Comparison of ENCODE assay signal across 8 cellular contexts in the genomic region with DNA sequence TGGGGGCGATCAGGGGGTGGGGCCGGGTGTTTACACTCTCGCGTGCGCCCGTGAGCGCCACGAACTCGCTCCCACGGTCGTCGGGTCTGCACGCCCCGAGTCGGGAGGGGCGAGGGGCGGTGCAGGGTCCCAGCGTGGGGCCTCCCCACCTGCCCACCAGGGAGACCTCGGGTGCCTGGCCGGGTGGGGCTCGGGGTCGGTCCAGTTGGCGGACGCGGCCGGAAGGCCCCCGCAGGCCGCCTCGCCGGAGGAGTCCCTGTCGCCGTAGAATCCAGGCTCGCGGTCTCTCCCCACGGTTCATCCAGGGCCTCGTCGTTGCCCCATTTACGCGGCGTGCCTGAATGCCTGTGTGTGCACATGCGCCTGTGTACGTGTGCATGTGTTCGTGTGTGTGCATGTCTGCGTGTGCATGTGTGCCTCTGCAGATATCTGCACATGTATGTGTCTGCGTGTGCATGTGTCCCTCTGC. TPM values are rescaled to one million over a fixed set of nuclear protein-coding genes. Genes with fewer than 3 reads are reported as not detected.
A peak's percentile ranks its signal among the peaks of the same experiment; 100 is the strongest.
DNase-seq lines count a peak whose midpoint lies in the region.

No MANE protein-coding gene starts in this region.

- peak overlapping the region; percentile 71 for H3K4me2 ChIP-seq in neuronal stem cell (ENCODE audit: insufficient read depth, low read length, poor library complexity, severe bottlenecking)

- H2AK5ac ChIP-seq in neuronal stem cell (ENCODE audit: low read depth, low read length), result peak overlapping the region; percentile 89

- no peak overlapping the region for H4K8ac ChIP-seq in neuronal stem cell (ENCODE audit: low read depth, low read length)

- no peak overlapping the region for H2BK15ac ChIP-seq in neuronal stem cell (ENCODE audit: low read length)

- H3K4me3 ChIP-seq in Jurkat, Clone E6-1 (ENCODE audit: low read length), result peak overlapping the region; percentile 49
- H3K4me3 ChIP-seq in ectodermal cell (ENCODE audit: insufficient read depth, low read depth, low read length), result peak overlapping the region; percentile 56
- peak overlapping the region; percentile 72 to 92 for H3K4me3 ChIP-seq in neuronal stem cell (ENCODE audit: low read length in 2 of 2)

- no peak overlapping the region for H2BK5ac ChIP-seq in neuronal stem cell (ENCODE audit: low read length)

- H4K91ac ChIP-seq in neuronal stem cell (ENCODE audit: low read depth, low read length, poor library complexity), result no peak overlapping the region

- H3K4ac ChIP-seq in neuronal stem cell (ENCODE audit: low read length), result no peak overlapping the region

- peak overlapping the region; percentile 90 for H3K23ac ChIP-seq in neuronal stem cell (ENCODE audit: low read depth, low read length, poor library complexity)

- peak overlapping the region; percentile 74 for H3K18ac ChIP-seq in neuronal stem cell (ENCODE audit: low read length)

- H3K27ac ChIP-seq in ectodermal cell (ENCODE audit: insufficient read depth, low read depth, low read length, poor library complexity, severe bottlenecking) (no peak overlapping the region), neuronal stem cell (replicated peaks; ENCODE audit: low read length) (no peak overlapping the region)

- no peaks in the 10 kb centered on the region for H3K36me3 ChIP-seq in ectodermal cell (ENCODE audit: control insufficient read depth, insufficient read depth, low read length)
- H3K36me3 ChIP-seq in neuronal stem cell (replicated peaks in 1 of 2; ENCODE audit: control insufficient read depth in 2 of 2, insufficient read depth in 2 of 2, low read length in 2 of 2), result no peaks in the 10 kb centered on the region

- H2BK12ac ChIP-seq in neuronal stem cell (ENCODE audit: low read length), result peak overlapping the region; percentile 88

- peak; percentile 68 for DNase-seq in NCI-H2196 (lab: John Stamatoyannopoulos, UW; ENCODE audit: unreplicated experiment)
- no peak for DNase-seq in NCI-H2196 treated with DMSO at 0.1 percent for 48 hours (lab: John Stamatoyannopoulos, UW; ENCODE audit: unreplicated experiment)
- DNase-seq in Jurkat, Clone E6-1 (ENCODE audit: low read depth, low spot score), result no peak
- peak; percentile 40 for DNase-seq in neuronal stem cell (ENCODE audit: low spot score)
- DNase-seq in amniotic stem cell (lab: John Stamatoyannopoulos, UW), result no peak
- DNase-seq in HPDE6-E6E7 (ENCODE audit: extremely low spot score), result no peak
- no peak for DNase-seq in NCI-H1436 treated with DMSO at 0.1 percent for 48 hours (lab: John Stamatoyannopoulos, UW)

- H3K27me3 ChIP-seq in ectodermal cell (ENCODE audit: control insufficient read depth, insufficient read depth, low read length, poor library complexity, severe bottlenecking) (peaks cover 53% of the 10 kb centered on the region), neuronal stem cell (ENCODE audit: control insufficient read depth in 3 of 3, insufficient read depth in 3 of 3, low read depth in 1 of 3, low read length in 3 of 3) (peaks cover 10 to 32% (median 26%) of the 10 kb centered on the region in 3 experiments)

- no peak overlapping the region for H2BK120ac ChIP-seq in neuronal stem cell (ENCODE audit: low read depth, low read length)

- H3K4me1 ChIP-seq in ectodermal cell (ENCODE audit: control insufficient read depth, insufficient read depth, low read length) (peaks cover 12% of the 10 kb centered on the region), neuronal stem cell (ENCODE audit: control insufficient read depth in 2 of 2, insufficient read depth in 1 of 2, low read depth in 1 of 2, low read length in 2 of 2) (peaks cover 10 to 12% of the 10 kb centered on the region in 2 donors)

- peak overlapping the region; percentile 89 for H3K9ac ChIP-seq in neuronal stem cell (ENCODE audit: low read depth, low read length, poor library complexity)

- WGBS in ectodermal cell, 2 experiments, result 11 to 12% methylated on average over 45 of the region's 45 CpGs
- WGBS in neuronal stem cell (ENCODE audit: extremely low coverage in 2 of 2, insufficient read length in 2 of 2, insufficient replicate concordance in 1 of 2), 2 donors, result no CpG with 5 or more reads among the region's 45 CpGs

- peak overlapping the region; percentile 93 for H2AFZ ChIP-seq in neuronal stem cell (ENCODE audit: low read length)

- H3K79me1 ChIP-seq in neuronal stem cell (ENCODE audit: low read depth, low read length), result peaks cover 4% of the 10 kb centered on the region

- H3K14ac ChIP-seq in neuronal stem cell (ENCODE audit: low read length), result peak overlapping the region; percentile 96

- H3K9me3 ChIP-seq in ectodermal cell (ENCODE audit: control insufficient read depth, low read length) (no peaks in the 10 kb centered on the region), neuronal stem cell (replicated peaks in 1 of 2; ENCODE audit: control insufficient read depth in 2 of 2, insufficient read depth in 1 of 2, low read depth in 1 of 2, low read length in 2 of 2) (peaks cover 8 to 15% of the 10 kb centered on the region in 2 donors)

RNA-seq across cellular contexts. Expression of gene RAB40B, which starts 0.5 kb away (rescaled TPM):
- polyA plus RNA-seq in Jurkat, Clone E6-1 (2012; ENCODE audit: insufficient read depth, insufficient read length), result 8.8 TPM
- polyA plus RNA-seq in ectodermal cell (2013, experiment 1 of 4), result 9.3 TPM
- 8.5 TPM for polyA plus RNA-seq in ectodermal cell (2013, experiment 2 of 4)
- 4.9 TPM for polyA plus RNA-seq in ectodermal cell (2013, experiment 3 of 4)
- 10.9 TPM for polyA plus RNA-seq in ectodermal cell (2013, experiment 4 of 4)
- 9.4 TPM for polyA plus RNA-seq in neuronal stem cell (2013, experiment 1 of 2)
- polyA plus RNA-seq in neuronal stem cell (2013, experiment 2 of 2), result 10.4 TPM

RNA-seq across cellular contexts. Expression of gene FN3KRP, which starts 17.5 kb away (rescaled TPM):
- 49.5 TPM for polyA plus RNA-seq in Jurkat, Clone E6-1 (2012; ENCODE audit: insufficient read depth, insufficient read length)
- 42.8 TPM for polyA plus RNA-seq in ectodermal cell (2013, experiment 1 of 4)
- polyA plus RNA-seq in ectodermal cell (2013, experiment 2 of 4), result 46.7 TPM
- polyA plus RNA-seq in ectodermal cell (2013, experiment 3 of 4), result 34.1 TPM
- polyA plus RNA-seq in ectodermal cell (2013, experiment 4 of 4), result 37.2 TPM
- 23.3 TPM for polyA plus RNA-seq in neuronal stem cell (2013, experiment 1 of 2)
- 21.8 TPM for polyA plus RNA-seq in neuronal stem cell (2013, experiment 2 of 2)

RNA-seq across cellular contexts. Expression of gene FN3K, which starts 36.4 kb away (rescaled TPM):
- 1.3 TPM for polyA plus RNA-seq in Jurkat, Clone E6-1 (2012; ENCODE audit: insufficient read depth, insufficient read length)
- 24.8 TPM for polyA plus RNA-seq in ectodermal cell (2013, experiment 1 of 4)
- 26.3 TPM for polyA plus RNA-seq in ectodermal cell (2013, experiment 2 of 4)
- 20.3 TPM for polyA plus RNA-seq in ectodermal cell (2013, experiment 3 of 4)
- 18.9 TPM for polyA plus RNA-seq in ectodermal cell (2013, experiment 4 of 4)
- polyA plus RNA-seq in neuronal stem cell (2013, experiment 1 of 2), result 15.9 TPM
- polyA plus RNA-seq in neuronal stem cell (2013, experiment 2 of 2), result 17.0 TPM

RNA-seq across cellular contexts. Expression of gene WDR45B, which starts 50.8 kb away (rescaled TPM):
- 50.9 TPM for polyA plus RNA-seq in Jurkat, Clone E6-1 (2012; ENCODE audit: insufficient read depth, insufficient read length)
- polyA plus RNA-seq in ectodermal cell (2013, experiment 1 of 4), result 91.6 TPM
- polyA plus RNA-seq in ectodermal cell (2013, experiment 2 of 4), result 92.5 TPM
- 82.7 TPM for polyA plus RNA-seq in ectodermal cell (2013, experiment 3 of 4)
- polyA plus RNA-seq in ectodermal cell (2013, experiment 4 of 4), result 87.9 TPM
- 67.8 TPM for polyA plus RNA-seq in neuronal stem cell (2013, experiment 1 of 2)
- polyA plus RNA-seq in neuronal stem cell (2013, experiment 2 of 2), result 69.8 TPM

RNA-seq across cellular contexts. Expression of gene TBCD, which starts 52.9 kb away (rescaled TPM):
- 162 TPM for polyA plus RNA-seq in Jurkat, Clone E6-1 (2012; ENCODE audit: insufficient read depth, insufficient read length)
- 117 TPM for polyA plus RNA-seq in ectodermal cell (2013, experiment 1 of 4)
- polyA plus RNA-seq in ectodermal cell (2013, experiment 2 of 4), result 126 TPM
- 95.6 TPM for polyA plus RNA-seq in ectodermal cell (2013, experiment 3 of 4)
- polyA plus RNA-seq in ectodermal cell (2013, experiment 4 of 4), result 97.8 TPM
- polyA plus RNA-seq in neuronal stem cell (2013, experiment 1 of 2), result 62.8 TPM
- 65.7 TPM for polyA plus RNA-seq in neuronal stem cell (2013, experiment 2 of 2)

Comparison
In these comparisons a context has a peak if more than half of its experiments do, and no peak if none do; other contexts are left out.
1. DNase-seq: peak in NCI-H2196 (single experiment) and neuronal stem cell (single experiment); none in NCI-H2196 treated with DMSO at 0.1 percent for 48 hours (single experiment), Jurkat, Clone E6-1 (single experiment), amniotic stem cell (single experiment), HPDE6-E6E7 (single experiment) and NCI-H1436 treated with DMSO at 0.1 percent for 48 hours (single experiment).
2. Peak in every context shown above with its lines, with median percentiles within 50 percentile points of each other: H3K4me3 ChIP-seq.